Comparison of ENCODE assay signal across 9 cellular contexts in genomic region chr16:31010943-31011342, GRCh38. TPM values are rescaled to one million over a fixed set of nuclear protein-coding genes. Genes with fewer than 3 reads are reported as not detected.
DNase-seq lines count a peak whose midpoint lies in the region; ATAC-seq and TF ChIP-seq lines count a peak whose summit lies in the region.
"Had no signal": no experiment of that assay in that cellular context is flagged by ENCODE, and none has a peak within 500 bp of the region (broad histone marks: within the 10 kb centered on the region; RNA-seq: fewer than 3 reads in every experiment).

No MANE protein-coding gene starts in this region.

- peaks cover 0 to 5% (median 2%) of the 10 kb centered on the region in 4 donors for H3K4me1 ChIP-seq in sigmoid colon
- H3K4me1 ChIP-seq: uterus had no signal

- H3K36me3 ChIP-seq in sigmoid colon: no peaks in the 10 kb centered on the region
- H3K36me3 ChIP-seq: uterus had no signal

- peaks cover 12 to 75% (median 37%) of the 10 kb centered on the region in 3 donors for H3K27me3 ChIP-seq in sigmoid colon

- no peak overlapping the region for H3K27ac Mint-ChIP-seq in activated CD4-positive, alpha-beta T cell treated with anti-CD3 and anti-CD28 coated beads for 36 hours
- H3K27ac Mint-ChIP-seq in T-cell: peak overlapping the region in 1 of 2 donors; percentile 39

- no peak overlapping the region for H3K27ac ChIP-seq in sigmoid colon
- H3K27ac ChIP-seq: uterus had no signal

- no peaks in the 10 kb centered on the region for H3K9me3 Mint-ChIP-seq in activated CD4-positive, alpha-beta T cell treated with anti-CD3 and anti-CD28 coated beads for 36 hours (ENCODE audit: low read depth)
- no peaks in the 10 kb centered on the region for H3K9me3 Mint-ChIP-seq in T-cell

- POLR2A ChIA-PET in activated CD4-positive, alpha-beta T cell treated with anti-CD3 and anti-CD28 coated beads for 36 hours (lab: Charles Lee): no interaction called here
- POLR2A ChIA-PET in T-cell (lab: Charles Lee): no interaction called here

- H3K4me3 Mint-ChIP-seq in activated CD4-positive, alpha-beta T cell treated with anti-CD3 and anti-CD28 coated beads for 36 hours: peak overlapping the region; percentile 61
- peak overlapping the region; percentile 76 to 81 (median 76) for H3K4me3 Mint-ChIP-seq in T-cell

- H3K4me3 ChIP-seq in fibroblast of mammary gland (ENCODE audit: control insufficient read depth, low read depth, low read length) (peak overlapping the region; percentile 44), sigmoid colon (peak overlapping the region in 3 of 4 donors; percentile 18 to 32 (median 27))
- H3K4me3 ChIP-seq: uterus had no signal

- 22 to 32% methylated on average over 14 of the region's 14 CpGs for WGBS in sigmoid colon, 2 donors

- H3K36me3 Mint-ChIP-seq in activated CD4-positive, alpha-beta T cell treated with anti-CD3 and anti-CD28 coated beads for 36 hours (ENCODE audit: low read depth): no peaks in the 10 kb centered on the region
- no peaks in the 10 kb centered on the region for H3K36me3 Mint-ChIP-seq in T-cell

- intact Hi-C loops in activated CD4-positive, alpha-beta T cell treated with anti-CD3 and anti-CD28 coated beads for 36 hours (cut with DNase I, micrococcal nuclease): no loop called here
- intact Hi-C loops in sigmoid colon (cut with DNase I): no loop called here

- TF ChIP-seq EP300 in sigmoid colon (IDR thresholded peaks at IDR 0.05): no peak

- H3K27me3 Mint-ChIP-seq in activated CD4-positive, alpha-beta T cell treated with anti-CD3 and anti-CD28 coated beads for 36 hours: peaks cover 11% of the 10 kb centered on the region
- peaks cover 11 to 46% of the 10 kb centered on the region in 2 donors for H3K27me3 Mint-ChIP-seq in T-cell

- H3K9me3 ChIP-seq in sigmoid colon: no peaks in the 10 kb centered on the region
- H3K9me3 ChIP-seq: uterus had no signal

- H3K4me1 Mint-ChIP-seq in activated CD4-positive, alpha-beta T cell treated with anti-CD3 and anti-CD28 coated beads for 36 hours: peaks cover 12% of the 10 kb centered on the region
- peaks cover 9 to 25% (median 18%) of the 10 kb centered on the region in 3 donors for H3K4me1 Mint-ChIP-seq in T-cell

- DNase-seq in activated CD4-positive, alpha-beta T cell treated with anti-CD3 and anti-CD28 coated beads for 36 hours: no peak
- no peak for DNase-seq in activated CD4-positive, alpha-beta T cell treated with anti-CD3 and anti-CD28 coated beads for 48 hours
- DNase-seq in T-cell: no peak
- DNase-seq in fibroblast of mammary gland (ENCODE audit: low read depth): no peak
- DNase-seq in sigmoid colon: no peak
- DNase-seq in NCI-H510A treated with DMSO at 0.1 percent for 48 hours (lab: John Stamatoyannopoulos, UW): no peak
- DNase-seq in NCI-H526 treated with DMSO at 0.1 percent for 48 hours (lab: John Stamatoyannopoulos, UW): no peak

- TF ChIP-seq CTCF in fibroblast of mammary gland (conservative IDR thresholded peaks at IDR 0.05; ENCODE audit: control insufficient read depth, insufficient read depth, low read depth, low read length) (no peak), sigmoid colon (IDR thresholded peaks at IDR 0.05) (no peak)

- TF ChIP-seq POLR2A in sigmoid colon (IDR thresholded peaks at IDR 0.05): no peak

- peak; percentile 13 for ATAC-seq in activated CD4-positive, alpha-beta T cell treated with anti-CD3 and anti-CD28 coated beads for 36 hours
- ATAC-seq in T-cell (replicated peaks in 1 of 4): peak in 1 of 4 experiments; percentile 4
- no peak for ATAC-seq in HG03432 (IDR thresholded peaks at IDR 0.05; ENCODE audit: unreplicated experiment)

- CTCF ChIA-PET in activated CD4-positive, alpha-beta T cell treated with anti-CD3 and anti-CD28 coated beads for 36 hours (lab: Charles Lee): no interaction called here
- CTCF ChIA-PET in T-cell (lab: Charles Lee): no interaction called here

RNA-seq across cellular contexts. Expression of gene STX1B, which starts 0.5 kb away (rescaled TPM):
- total RNA-seq in activated CD4-positive, alpha-beta T cell treated with anti-CD3 and anti-CD28 coated beads for 36 hours: 1 to 10 TPM; 1.3 to 1.5 TPM
- total RNA-seq in T-cell (1 to 10 TPM; 2.3 to 3.9 (median 3.4) TPM), sigmoid colon (1 to 10 TPM in 2 of 4 donors, under 1 TPM in 2; 0.71 to 4.4 (median 2.3) TPM)
- 1 to 10 TPM in 1 of 3 donors, under 1 TPM in 1, not detected in 1; 0.60 to 1.2 TPM for polyA plus RNA-seq in sigmoid colon

RNA-seq across cellular contexts. Expression of gene STX4, which starts 22.4 kb away (rescaled TPM):
- total RNA-seq in activated CD4-positive, alpha-beta T cell treated with anti-CD3 and anti-CD28 coated beads for 36 hours: 10 to 100 TPM; 29.2 to 35.9 TPM
- total RNA-seq in T-cell: 100 to 1,000 TPM in 2 of 5 donors, 10 to 100 TPM in 3; 73.9 to 110 (median 94.6) TPM
- total RNA-seq in sigmoid colon: 10 to 100 TPM; 23.9 to 56.5 (median 37.4) TPM
- polyA plus RNA-seq in sigmoid colon: 10 to 100 TPM; 47.2 to 76.3 (median 55.3) TPM

RNA-seq across cellular contexts. Expression of gene HSD3B7, which starts 25.9 kb away (rescaled TPM):
- 1 to 10 TPM; 1.6 to 2.2 TPM for total RNA-seq in activated CD4-positive, alpha-beta T cell treated with anti-CD3 and anti-CD28 coated beads for 36 hours
- total RNA-seq in T-cell (1 to 10 TPM in 3 of 5 donors, under 1 TPM in 2; 0.33 to 3.5 (median 1.3) TPM), sigmoid colon (10 to 100 TPM; 14.6 to 16.1 (median 15.5) TPM)
- polyA plus RNA-seq in sigmoid colon: 10 to 100 TPM in 2 of 3 donors, 1 to 10 TPM in 1; 9.0 to 36.1 (median 13.6) TPM

RNA-seq across cellular contexts. Expression of gene SETD1A, which starts 53.4 kb away (rescaled TPM):
- 10 to 100 TPM; 18.5 to 21.7 TPM for total RNA-seq in activated CD4-positive, alpha-beta T cell treated with anti-CD3 and anti-CD28 coated beads for 36 hours
- total RNA-seq in T-cell: 10 to 100 TPM; 34.6 to 43.6 (median 38.2) TPM
- total RNA-seq in sigmoid colon: 10 to 100 TPM in 1 of 4 donors, 1 to 10 TPM in 3; 5.0 to 16.0 (median 7.1) TPM
- 10 to 100 TPM in 1 of 3 donors, 1 to 10 TPM in 2; 2.4 to 13.1 (median 3.2) TPM for polyA plus RNA-seq in sigmoid colon
